8 cellular contexts compared by ENCODE assay signal in genomic region chr11:9313648-9314290, GRCh38. TPM values are rescaled to one million over a fixed set of nuclear protein-coding genes. Genes with fewer than 3 reads are reported as not detected.
DNase-seq lines count a peak whose midpoint lies in the region; ATAC-seq and TF ChIP-seq lines count a peak whose summit lies in the region.

No MANE protein-coding gene starts in this region.

- H3K27me3 ChIP-seq in Caco-2 (replicated peaks; ENCODE audit: control insufficient read depth, insufficient read depth, low read length) (no peaks in the 10 kb centered on the region), parathyroid adenoma (ENCODE audit: control insufficient read depth, insufficient read depth, low read length) (no peaks in the 10 kb centered on the region)

- TSS peak; percentile 50 for BruUV-seq in Caco-2 (replicated peaks; lab: Mats Ljungman, UMichigan)

- peak overlapping the region; percentile 74 for H3K4me2 ChIP-seq in parathyroid adenoma (ENCODE audit: low read length)

- H3K27ac Mint-ChIP-seq in Caco-2 (ENCODE audit: unreplicated experiment), result peak overlapping the region; percentile 99
- H3K27ac Mint-ChIP-seq in glutamatergic neuron (ENCODE audit: unreplicated experiment), result peak overlapping the region; percentile 95

- H3K9me3 ChIP-seq in Caco-2 (no peaks in the 10 kb centered on the region), parathyroid adenoma (ENCODE audit: control insufficient read depth, low read length) (no peaks in the 10 kb centered on the region)

- peak overlapping the region; percentile 72 for H3K9ac ChIP-seq in parathyroid adenoma

- CTCF ChIA-PET in Caco-2 (lab: Charles Lee), result no interaction called here

- peak overlapping the region; percentile 87 for H3K4me3 Mint-ChIP-seq in Caco-2 (ENCODE audit: unreplicated experiment)
- H3K4me3 Mint-ChIP-seq in glutamatergic neuron (ENCODE audit: unreplicated experiment), result peak overlapping the region; percentile 96

- peaks cover 21% of the 10 kb centered on the region for H3K4me1 Mint-ChIP-seq in Caco-2 (ENCODE audit: low read depth, unreplicated experiment)
- H3K4me1 Mint-ChIP-seq in glutamatergic neuron (ENCODE audit: low read depth, unreplicated experiment), result peaks cover 14% of the 10 kb centered on the region

- ATAC-seq in GM21390 (IDR thresholded peaks at IDR 0.05; ENCODE audit: unreplicated experiment), result peak; percentile 14

- peak overlapping the region; percentile 88 for H2AFZ ChIP-seq in parathyroid adenoma

- intact Hi-C loops in Caco-2 (cut with micrococcal nuclease; ENCODE audit: unreplicated experiment), result loop anchor here (1.0 to 5.0 kb wide), 4 partner anchors 36 to 147 kb away; partner anchors contain the start of gene ZNF143

- peaks cover 19% of the 10 kb centered on the region for H3K79me2 ChIP-seq in parathyroid adenoma

- H3K9me3 Mint-ChIP-seq in Caco-2 (ENCODE audit: unreplicated experiment) (peaks cover under 1% of the 10 kb centered on the region), glutamatergic neuron (ENCODE audit: unreplicated experiment) (peaks cover 8% of the 10 kb centered on the region)

- POLR2A ChIA-PET in Caco-2 (lab: Charles Lee), result interaction anchor here (0.6 to 1.7 kb wide), 2 partner anchors 9 to 50 kb away, joined by 3 to 11 read pairs; no protein-coding TSS in a partner anchor

- peak in 1 of 2 experiments; percentile 46 for DNase-seq in Caco-2
- no peak for DNase-seq in Jurkat, Clone E6-1 (ENCODE audit: low read depth, low spot score)
- DNase-seq in activated T-helper 1 cell treated with Interleukin-2 at 50 U/mL for 16 hours (ENCODE audit: low read depth), result peak; percentile 17
- no peak for DNase-seq in glutamatergic neuron
- DNase-seq in NCI-H2196 treated with DMSO at 0.1 percent for 48 hours (lab: John Stamatoyannopoulos, UW; ENCODE audit: unreplicated experiment), result no peak
- DNase-seq in mucosa of gallbladder (ENCODE audit: low spot score), result no peak

- H3K27ac ChIP-seq in parathyroid adenoma, result peak overlapping the region; percentile 72

- TF ChIP-seq CTCF in Caco-2 (IDR thresholded peaks at IDR 0.05; ENCODE audit: insufficient read depth in 1 of 2, low read depth in 1 of 2, low read length in 1 of 2, severe bottlenecking in 1 of 2, unreplicated experiment in 1 of 2) (no peak), glutamatergic neuron (IDR thresholded peaks at IDR 0.05; ENCODE audit: partially characterized antibody, unreplicated experiment) (no peak), parathyroid adenoma (IDR thresholded peaks at IDR 0.05) (no peak)

- peaks cover 36% of the 10 kb centered on the region for H3K4me1 ChIP-seq in Caco-2
- H3K4me1 ChIP-seq in parathyroid adenoma, result no peaks in the 10 kb centered on the region

- H3K4me3 ChIP-seq in Caco-2 (ENCODE audit: low read depth, low read length) (peak overlapping the region; percentile 98), parathyroid adenoma (ENCODE audit: low read depth, low read length) (peak overlapping the region; percentile 88)
- H3K4me3 ChIP-seq in Jurkat, Clone E6-1 (ENCODE audit: low read length), result peak overlapping the region; percentile 94

- H3K36me3 Mint-ChIP-seq in Caco-2 (ENCODE audit: insufficient read depth, unreplicated experiment), result peaks cover 18% of the 10 kb centered on the region
- no peaks in the 10 kb centered on the region for H3K36me3 Mint-ChIP-seq in glutamatergic neuron (ENCODE audit: unreplicated experiment)

- no peaks in the 10 kb centered on the region; the same call in 1 of the 2 replicates for H3K36me3 ChIP-seq in Caco-2 (ENCODE audit: control insufficient read depth, insufficient read depth, low read length)
- no peaks in the 10 kb centered on the region for H3K36me3 ChIP-seq in parathyroid adenoma (ENCODE audit: control insufficient read depth, insufficient read depth, low read length)

- H3K27me3 Mint-ChIP-seq in Caco-2 (ENCODE audit: insufficient read depth, unreplicated experiment) (no peaks in the 10 kb centered on the region), glutamatergic neuron (ENCODE audit: unreplicated experiment) (peaks cover 3% of the 10 kb centered on the region)

RNA-seq across cellular contexts. Expression of gene TMEM41B, which starts 0.6 kb away (rescaled TPM):
- 103 and 110 TPM in 2 replicates for total RNA-seq in Caco-2 (2022)
- polyA plus RNA-seq in Jurkat, Clone E6-1 (2012; ENCODE audit: insufficient read depth, insufficient read length), result 12.7 TPM
- 43.6 TPM for total RNA-seq in glutamatergic neuron (ENCODE audit: unreplicated experiment)
- 47.7 TPM for total RNA-seq in mucosa of gallbladder

RNA-seq across cellular contexts. Expression of gene DENND5A, which starts 48.6 kb away (rescaled TPM):
- total RNA-seq in Caco-2 (2022) (54.3 and 58.0 TPM in 2 replicates), glutamatergic neuron (ENCODE audit: unreplicated experiment) (155 TPM), mucosa of gallbladder (54.0 TPM)
- polyA plus RNA-seq in Jurkat, Clone E6-1 (2012; ENCODE audit: insufficient read depth, insufficient read length), result 8.0 TPM
